In the genomic region with DNA sequence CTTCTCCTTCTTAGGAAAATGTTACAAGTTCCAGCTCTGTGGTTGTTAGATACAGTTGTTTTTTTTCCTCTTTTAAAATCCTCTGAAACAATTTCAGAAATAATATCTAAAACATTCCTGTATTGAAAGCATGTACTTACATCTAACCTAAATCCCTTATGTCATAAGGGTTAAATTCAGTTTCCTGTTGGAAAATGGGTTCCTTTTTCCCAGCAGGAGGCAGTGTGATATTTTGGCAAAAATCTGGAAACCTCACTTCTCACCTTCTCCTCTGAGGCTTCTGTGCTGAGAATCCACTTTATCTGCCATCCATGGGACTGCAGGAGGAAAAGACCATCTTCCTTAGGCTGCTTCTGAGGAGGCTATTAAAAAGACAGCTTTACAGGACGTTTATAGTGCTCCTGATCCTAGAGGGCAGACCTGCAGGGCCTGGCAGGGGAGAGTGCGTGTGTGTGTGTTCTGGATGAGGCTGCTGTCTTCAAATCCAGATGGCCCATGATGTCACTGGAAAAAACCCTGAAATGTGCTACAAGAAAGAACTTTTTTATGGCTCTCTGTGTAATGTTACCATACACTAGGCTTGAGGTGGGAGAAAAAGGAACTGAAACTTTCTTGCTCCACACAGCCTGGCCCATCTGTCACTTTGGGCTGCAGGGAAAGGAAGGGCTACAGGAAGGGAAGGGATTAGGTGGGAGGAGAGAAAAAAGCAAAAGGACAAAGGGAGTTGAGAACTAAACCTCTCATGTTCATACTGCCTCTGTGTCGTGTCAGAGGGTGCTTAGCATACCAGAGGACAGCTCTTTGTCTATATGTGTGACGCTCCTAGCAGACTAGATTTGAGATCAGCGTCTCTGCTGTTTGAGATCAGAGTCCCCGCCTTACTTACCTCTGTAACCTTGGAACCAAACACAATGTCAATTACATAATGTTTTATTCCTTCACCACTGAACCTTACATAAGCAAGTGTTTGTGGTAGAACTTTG, we compare ENCODE assay signal across 10 cellular contexts.
DNase-seq lines count a peak whose midpoint lies in the region; ATAC-seq and TF ChIP-seq lines count a peak whose summit lies in the region.
"Had no signal": no experiment of that assay in that cellular context is flagged by ENCODE, and none has a peak within 500 bp of the region (broad histone marks: within the 10 kb centered on the region; RNA-seq: fewer than 3 reads in every experiment).

No MANE protein-coding gene starts in this region.

- WGBS in trophoblast cell (ENCODE audit: extremely low coverage, insufficient coverage, insufficient read length): no CpG with 5 or more reads among the region's 6 CpGs

- peaks cover 13% of the 10 kb centered on the region for H3K79me1 ChIP-seq in trophoblast cell (ENCODE audit: low read length)

- H3K79me2 ChIP-seq in trophoblast cell (ENCODE audit: control insufficient read depth, insufficient read depth, low read length, poor library complexity): no peaks in the 10 kb centered on the region

- H3K36me3 ChIP-seq in NT2/D1 (ENCODE audit: insufficient read depth, insufficient read length, low read length) (no peaks in the 10 kb centered on the region), trophoblast cell (ENCODE audit: control insufficient read depth in 1 of 2, insufficient read depth in 2 of 2, low read length in 2 of 2) (no peaks in the 10 kb centered on the region), tibial artery (no peaks in the 10 kb centered on the region)
- H3K36me3 ChIP-seq in CD8-positive, alpha-beta T cell (ENCODE audit: insufficient read depth, low read length): no peaks in the 10 kb centered on the region
- H3K36me3 ChIP-seq: lower lobe of right lung had no signal

- H3K4me1 ChIP-seq in NT2/D1 (ENCODE audit: insufficient read depth, insufficient read length): no peaks in the 10 kb centered on the region
- peaks cover 4 to 6% of the 10 kb centered on the region in 2 experiments for H3K4me1 ChIP-seq in trophoblast cell (ENCODE audit: control insufficient read depth in 1 of 2, insufficient read depth in 2 of 2, low read length in 2 of 2)
- no peaks in the 10 kb centered on the region for H3K4me1 ChIP-seq in CD8-positive, alpha-beta T cell (ENCODE audit: insufficient read depth, low read length)
- H3K4me1 ChIP-seq in tibial artery: no peaks in the 10 kb centered on the region
- H3K4me1 ChIP-seq: lower lobe of right lung had no signal

- H3K4me2 ChIP-seq in trophoblast cell (ENCODE audit: low read length): peak overlapping the region; percentile 8

- peak overlapping the region; percentile 37 for H2BK12ac ChIP-seq in trophoblast cell (ENCODE audit: low read length)

- H4K8ac ChIP-seq in trophoblast cell (ENCODE audit: low read depth, low read length): no peak overlapping the region

- H3K27ac Mint-ChIP-seq in CD8-positive, alpha-beta T cell: no peak overlapping the region

- no peak overlapping the region for H3K18ac ChIP-seq in trophoblast cell (ENCODE audit: low read length)

- H3K14ac ChIP-seq in trophoblast cell (ENCODE audit: low read length): peak overlapping the region; percentile 12

- H3K4ac ChIP-seq in trophoblast cell (ENCODE audit: low read depth, low read length): no peak overlapping the region

- H2BK5ac ChIP-seq in trophoblast cell (ENCODE audit: low read depth, low read length, poor library complexity): peak overlapping the region; percentile 37

- peak overlapping the region; percentile 83 for H3K27ac ChIP-seq in trophoblast cell (ENCODE audit: low read depth, low read length)
- H3K27ac ChIP-seq in CD8-positive, alpha-beta T cell (ENCODE audit: low read depth, low read length): no peak overlapping the region
- no peak overlapping the region for H3K27ac ChIP-seq in tibial artery
- H3K27ac ChIP-seq: lower lobe of right lung had no signal

- no peak overlapping the region for H2AK5ac ChIP-seq in trophoblast cell (ENCODE audit: low read length)

- no peaks in the 10 kb centered on the region for H3K36me3 Mint-ChIP-seq in CD8-positive, alpha-beta T cell

- no peaks in the 10 kb centered on the region for H3K4me1 Mint-ChIP-seq in CD8-positive, alpha-beta T cell (ENCODE audit: low read depth)

- no peaks in the 10 kb centered on the region for H3K27me3 ChIP-seq in NT2/D1 (ENCODE audit: insufficient read depth, insufficient read length)
- no peaks in the 10 kb centered on the region for H3K27me3 ChIP-seq in trophoblast cell (ENCODE audit: insufficient read depth, low read length)
- no peaks in the 10 kb centered on the region for H3K27me3 ChIP-seq in CD8-positive, alpha-beta T cell (ENCODE audit: insufficient read depth, low read length)
- no peaks in the 10 kb centered on the region for H3K27me3 ChIP-seq in tibial artery

- H3K9ac ChIP-seq in NT2/D1 (ENCODE audit: insufficient read length, low read depth): no peak overlapping the region
- no peak overlapping the region for H3K9ac ChIP-seq in trophoblast cell (ENCODE audit: low read length)

- peak overlapping the region; percentile 64 for H4K91ac ChIP-seq in trophoblast cell (ENCODE audit: low read depth, low read length)

- POLR2A ChIA-PET in CD8-positive, alpha-beta T cell (lab: Charles Lee): no interaction called here

- H3K27me3 Mint-ChIP-seq in CD8-positive, alpha-beta T cell (ENCODE audit: low read depth): no peaks in the 10 kb centered on the region

- no peak overlapping the region for H2AFZ ChIP-seq in trophoblast cell (ENCODE audit: insufficient read depth, low read length, poor library complexity)

- H3K9me3 ChIP-seq in NT2/D1 (ENCODE audit: insufficient read depth, low read length) (no peaks in the 10 kb centered on the region), trophoblast cell (ENCODE audit: insufficient read depth, low read depth, low read length) (no peaks in the 10 kb centered on the region), tibial artery (no peaks in the 10 kb centered on the region)
- H3K9me3 ChIP-seq in CD8-positive, alpha-beta T cell (ENCODE audit: low read length): no peaks in the 10 kb centered on the region
- H3K9me3 ChIP-seq: lower lobe of right lung had no signal

- H2BK120ac ChIP-seq in trophoblast cell (ENCODE audit: insufficient read depth, low read length, poor library complexity): peak overlapping the region; percentile 35

- no peak overlapping the region for H3K4me3 ChIP-seq in NT2/D1 (ENCODE audit: insufficient read length, low read depth)
- no peak overlapping the region for H3K4me3 ChIP-seq in trophoblast cell (ENCODE audit: low read depth, low read length)
- H3K4me3 ChIP-seq in CD8-positive, alpha-beta T cell (ENCODE audit: low read depth, low read length): no peak overlapping the region
- H3K4me3 ChIP-seq in tibial artery: no peak overlapping the region
- H3K4me3 ChIP-seq: lower lobe of right lung had no signal

- intact Hi-C loops in CD8-positive, alpha-beta T cell (cut with DNase I, micrococcal nuclease): no loop called here
- intact Hi-C loops in tibial artery (cut with DNase I; ENCODE audit: low total_unique reads): no loop called here

- ATAC-seq in GM18520 (IDR thresholded peaks at IDR 0.05; ENCODE audit: unreplicated experiment) (peak; percentile 56), HG02588 (IDR thresholded peaks at IDR 0.05; ENCODE audit: unreplicated experiment) (peak; percentile 78), HG03159 (IDR thresholded peaks at IDR 0.05; ENCODE audit: unreplicated experiment) (no peak)
- no peak for ATAC-seq in CD8-positive, alpha-beta T cell

- H3K4me3 Mint-ChIP-seq in CD8-positive, alpha-beta T cell: no peak overlapping the region

- H3K9me3 Mint-ChIP-seq in CD8-positive, alpha-beta T cell: peaks cover 11% of the 10 kb centered on the region

- peak; percentile 18 for DNase-seq in NT2/D1 (ENCODE audit: low read depth, low spot score)
- DNase-seq in trophoblast cell: peak in 1 of 2 donors; percentile 30
- no peak for DNase-seq in CD8-positive, alpha-beta T cell
- no peak for DNase-seq in stimulated activated CD4-positive, alpha-beta T cell treated with anti-CD3 and anti-CD28 coated beads, Interleukin-1b, Interleukin-23, amount 100 ng/mL, for 48 hours
- DNase-seq in tibial artery: no peak
- DNase-seq: dermis blood vessel endothelial cell, lower lobe of right lung had no signal

- no peak for TF ChIP-seq CTCF in CD8-positive, alpha-beta T cell (IDR thresholded peaks at IDR 0.05)
- TF ChIP-seq CTCF in tibial artery (IDR thresholded peaks at IDR 0.05): no peak

- CTCF ChIA-PET in CD8-positive, alpha-beta T cell (lab: Charles Lee): no interaction called here

- no peak overlapping the region for H4K12ac ChIP-seq in trophoblast cell (ENCODE audit: low read depth, low read length)

- H3K23ac ChIP-seq in trophoblast cell (ENCODE audit: low read length): no peak overlapping the region

Comparison
In these comparisons a context has a peak if more than half of its experiments do, and no peak if none do; other contexts are left out.
1. ATAC-seq: peak in GM18520 (single experiment) and HG02588 (single experiment); none in CD8-positive, alpha-beta T cell (single experiment) and HG03159 (single experiment).